Comparison of ENCODE assay signal across 33 cellular contexts in the genomic region with DNA sequence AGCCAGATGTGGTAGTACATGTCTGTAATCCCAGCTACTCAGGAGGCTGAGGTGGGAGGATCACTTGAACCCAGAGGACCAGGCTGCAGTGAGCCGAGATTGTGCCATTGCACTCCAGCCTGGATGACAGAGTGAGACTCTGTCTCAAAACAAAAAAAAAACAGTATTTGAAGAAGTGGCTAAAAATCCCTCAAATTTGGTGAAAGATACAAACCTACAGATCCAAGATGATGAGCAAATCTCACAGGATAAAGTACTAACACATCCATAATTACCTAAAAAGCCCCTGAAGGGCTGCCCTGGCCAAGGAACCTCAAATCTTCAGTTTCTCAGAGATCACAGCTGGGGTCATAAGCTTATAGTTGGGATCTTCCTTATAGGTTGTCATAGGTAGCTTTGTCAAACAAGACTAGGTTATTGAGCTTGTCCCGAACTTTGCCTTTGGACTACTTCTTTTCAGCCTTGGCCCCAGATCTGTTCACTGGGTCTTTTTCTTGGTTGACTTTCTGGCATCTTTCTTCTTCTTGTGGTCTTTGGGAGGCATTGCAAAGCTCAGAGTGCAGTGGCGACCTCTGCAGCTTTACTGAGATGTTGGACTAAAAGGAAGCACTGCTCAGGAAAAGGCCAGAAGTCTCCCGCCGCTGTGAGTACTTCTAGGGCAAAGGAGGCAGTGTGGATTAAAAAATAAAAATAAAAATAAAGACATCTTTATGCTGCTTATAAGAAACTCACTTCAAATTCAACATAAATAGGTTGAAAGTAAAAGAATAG. TPM values are rescaled to one million over a fixed set of nuclear protein-coding genes. Genes with fewer than 3 reads are reported as not detected.
DNase-seq lines count a peak whose midpoint lies in the region; ATAC-seq, FAIRE-seq and TF ChIP-seq lines count a peak whose summit lies in the region.
"Had no signal": no experiment of that assay in that cellular context is flagged by ENCODE, and none has a peak within 500 bp of the region (broad histone marks: within the 10 kb centered on the region; RNA-seq: fewer than 3 reads in every experiment).

No MANE protein-coding gene starts in this region.

- no peak overlapping the region for H3K4me3 Mint-ChIP-seq in activated naive CD4-positive, alpha-beta T cell treated with anti-CD3 and anti-CD28 coated beads for 36 hours
- H3K4me3 Mint-ChIP-seq in natural killer cell = no peak overlapping the region
- H3K4me3 Mint-ChIP-seq: activated CD4-positive, alpha-beta memory T cell treated with anti-CD3 and anti-CD28 coated beads, Interleukin-2, amount 10 ng/mL, durations not matched to agents 7 days and 5 days; effector memory CD8-positive, alpha-beta T cell; memory B cell had no signal

- H3K9ac ChIP-seq in PC-3 (ENCODE audit: low read length) (no peak overlapping the region), H1 (replicated peaks in 1 of 4; ENCODE audit: extremely low read depth in 1 of 4, low read depth in 3 of 4, low read length in 3 of 4) (no peak overlapping the region)

- H2BK120ac ChIP-seq in H1 (replicated peaks; ENCODE audit: low read depth, low read length) = no peak overlapping the region

- H3K27ac ChIP-seq in PC-3 (ENCODE audit: low read length) (no peak overlapping the region), H1 (ENCODE audit: low read depth, low read length) (no peak overlapping the region), osteoblast (ENCODE audit: low read depth, low read length) (no peak overlapping the region)
- H3K27ac ChIP-seq: colonic mucosa, gastroesophageal sphincter, prostate gland, RWPE1, sigmoid colon, SK-N-MC, thoracic aorta, uterus had no signal

- H2BK15ac ChIP-seq in H1 (ENCODE audit: low read length) = no peak overlapping the region

- 95% methylated on average over 5 of the region's 5 CpGs; no CpG with 5 or more reads in 1 of the 2 experiments for WGBS in H1 (ENCODE audit: extremely low coverage in 1 of 2, insufficient coverage in 1 of 2, insufficient read length in 1 of 2, insufficient replicate concordance in 2 of 2, low coverage in 1 of 2, low lambda C conversion rate in 2 of 2, missing lambda C conversion rate in 1 of 2), 2 experiments

- TF ChIP-seq EP300 in H1 (IDR thresholded peaks at IDR 0.05; ENCODE audit: borderline replicate concordance in 1 of 2, low read depth in 2 of 2, low read length in 2 of 2) = no peak

- H3K27ac Mint-ChIP-seq in activated naive CD4-positive, alpha-beta T cell treated with anti-CD3 and anti-CD28 coated beads for 36 hours = peak overlapping the region; percentile 68
- H3K27ac Mint-ChIP-seq in natural killer cell = no peak overlapping the region
- H3K27ac Mint-ChIP-seq: activated CD4-positive, alpha-beta memory T cell treated with anti-CD3 and anti-CD28 coated beads, Interleukin-2, amount 10 ng/mL, durations not matched to agents 7 days and 5 days; effector memory CD8-positive, alpha-beta T cell; memory B cell had no signal

- no peak overlapping the region for H3K23ac ChIP-seq in H1 (ENCODE audit: insufficient read length)

- no peak overlapping the region for H3K18ac ChIP-seq in H1 (ENCODE audit: extremely low read depth, low read length)

- no peak for ATAC-seq in PC-3
- no peak for ATAC-seq in natural killer cell
- ATAC-seq in HG03139 (IDR thresholded peaks at IDR 0.05; ENCODE audit: unreplicated experiment) = no peak
- ATAC-seq: effector memory CD8-positive, alpha-beta T cell; esophagus mucosa; gastroesophageal sphincter had no signal

- POLR2A ChIA-PET in PC-3 (lab: Charles Lee; ENCODE audit: unreplicated experiment) (no interaction called here), H1 (lab: Charles Lee; ENCODE audit: partially characterized antibody) (interaction anchor here (0.6 to 0.7 kb wide), 2 partner anchors 18 to 51 kb away, joined by 3 to 4 read pairs; no protein-coding TSS in a partner anchor)

- no peaks in the 10 kb centered on the region for H3K79me1 ChIP-seq in H1 (ENCODE audit: low read depth, low read length)

- H3K4me2 ChIP-seq in PC-3 (ENCODE audit: low read length) = no peak overlapping the region
- H3K4me2 ChIP-seq in H1 (ENCODE audit: insufficient read depth in 1 of 2, low read depth in 2 of 2, low read length in 2 of 2) = no peak overlapping the region
- H3K4me2 ChIP-seq in osteoblast (ENCODE audit: insufficient read depth, low read length) = no peak overlapping the region

- no peak overlapping the region for H4K91ac ChIP-seq in H1 (replicated peaks; ENCODE audit: insufficient read length, low read length)

- no peaks in the 10 kb centered on the region for H3K9me2 ChIP-seq in PC-3 (replicated peaks; ENCODE audit: low read length)

- H3K4ac ChIP-seq in H1 (replicated peaks; ENCODE audit: insufficient read length, low read depth, low read length) = no peak overlapping the region

- H2BK5ac ChIP-seq in H1 (ENCODE audit: low read depth, low read length) = no peak overlapping the region

- no TSS peak for BruUV-seq in PC-3 (replicated peaks; lab: Mats Ljungman, UMichigan)

- H3K79me2 ChIP-seq in PC-3 (ENCODE audit: low read length) (no peaks in the 10 kb centered on the region), H1 (ENCODE audit: control insufficient read depth in 1 of 2, insufficient read depth in 2 of 2, low read length in 2 of 2) (no peaks in the 10 kb centered on the region), osteoblast (ENCODE audit: insufficient read depth, low read length) (no peaks in the 10 kb centered on the region)

- CTCF ChIA-PET in activated naive CD4-positive, alpha-beta T cell treated with anti-CD3 and anti-CD28 coated beads for 36 hours (lab: Charles Lee) = interaction anchor here (0.6 to 2.9 kb wide), 5 partner anchors 20 to 83 kb away, joined by 3 to 17 read pairs (median 4); partner anchors contain the start of gene TYSND1
- CTCF ChIA-PET in PC-3 (lab: Charles Lee) (interaction anchor here (0.8 kb wide), 1 partner anchor 50 kb away, joined by 3 read pairs; no protein-coding TSS in a partner anchor), H1 (lab: Charles Lee; ENCODE audit: partially characterized antibody) (interaction anchor here (0.6 to 2.0 kb wide), 13 partner anchors 11 to 1994 kb away, joined by 3 to 7 read pairs (median 4); partner anchors contain the start of gene TYSND1)

- H3K14ac ChIP-seq in H1 (ENCODE audit: insufficient read length) = no peak overlapping the region

- no peak for TF ChIP-seq POLR2A in H1 (IDR thresholded peaks at IDR 0.05; ENCODE audit: control extremely low read depth in 1 of 2, low read depth in 2 of 2, low read length in 2 of 2)

- TF ChIP-seq RAD21 in H1 (IDR thresholded peaks at IDR 0.05 in 1 of 2, conservative IDR thresholded peaks at IDR 0.05 in 1 of 2; ENCODE audit: low read depth in 2 of 2, low read length in 2 of 2) = peak in 1 of 2 experiments; percentile 46; a peak in 2 of 4 replicates

- no peak overlapping the region for H2AK5ac ChIP-seq in H1 (ENCODE audit: low read depth, low read length)

- H3K36me3 ChIP-seq in PC-3 (ENCODE audit: low read depth, low read length) (peaks cover 53% of the 10 kb centered on the region), H1 (ENCODE audit: control insufficient read depth in 2 of 4, insufficient read depth in 4 of 4, low read length in 3 of 4) (peaks cover 0 to 32% (median 12%) of the 10 kb centered on the region in 4 experiments; a peak in 7 of 8 replicates), osteoblast (ENCODE audit: insufficient read depth, low read length) (peaks cover 43% of the 10 kb centered on the region)
- H3K36me3 ChIP-seq: uterus had no signal

- H4K20me1 ChIP-seq in PC-3 (ENCODE audit: low read length) = no peaks in the 10 kb centered on the region
- H4K20me1 ChIP-seq in H1 (replicated peaks in 1 of 2; ENCODE audit: control insufficient read depth in 1 of 2, insufficient read depth in 2 of 2, low read length in 2 of 2) = no peaks in the 10 kb centered on the region
- H4K20me1 ChIP-seq in osteoblast (ENCODE audit: insufficient read depth, low read length) = no peaks in the 10 kb centered on the region

- H3K4me1 ChIP-seq in PC-3 (ENCODE audit: insufficient read depth, low read length) (peaks cover 4% of the 10 kb centered on the region; the same call in 1 of the 2 replicates), H1 (replicated peaks in 1 of 4; ENCODE audit: control insufficient read depth in 3 of 4, insufficient read depth in 4 of 4, low read length in 3 of 4) (no peaks in the 10 kb centered on the region), osteoblast (ENCODE audit: insufficient read depth, low read length) (peaks cover 17% of the 10 kb centered on the region)
- H3K4me1 ChIP-seq: colonic mucosa, gastroesophageal sphincter, prostate gland, sigmoid colon, uterus had no signal

- H3F3A ChIP-seq in PC-3 (ENCODE audit: low read length, unreplicated experiment) = no peaks in the 10 kb centered on the region

- FAIRE-seq in H1 (lab: Jason Lieb, UNC) = no peak
- FAIRE-seq: A204.1, GM12892, TTC549 had no signal

- DNase-seq in activated naive CD4-positive, alpha-beta T cell treated with anti-CD3 and anti-CD28 coated beads for 36 hours = peak; percentile 27
- DNase-seq in activated naive CD4-positive, alpha-beta T cell treated with Interleukin-2 at 50 U/mL for 16 hours = no peak
- DNase-seq in PC-3 (no peak), H1 (ENCODE audit: low read depth in 1 of 2, low spot score in 2 of 2) (no peak), osteoblast (ENCODE audit: insufficient read length, low spot score, missing footprints) (no peak), natural killer cell (no peak), epidermal melanocyte (ENCODE audit: insufficient read length, low spot score) (no peak)
- DNase-seq: activated CD4-positive, alpha-beta memory T cell treated with anti-CD3 and anti-CD28 coated beads, Interleukin-2, amount 10 ng/mL, durations not matched to agents 7 days and 5 days; activated gamma-delta T cell; amniotic stem cell; colonic mucosa; DMS 273 treated with DMSO at 0.1 percent for 48 hours; effector memory CD8-positive, alpha-beta T cell; hippocampal formation; KG1; NCI-H1417 treated with DMSO at 0.1 percent for 48 hours; NCI-H345; NCI-H82; sigmoid colon; stimulated activated naive CD4-positive, alpha-beta T cell treated with Interleukin-2 at 50 U/mL for 16 hours; uterus had no signal

- no peak overlapping the region for H2BK12ac ChIP-seq in H1 (ENCODE audit: low read depth, low read length)

- no peak overlapping the region for H3K56ac ChIP-seq in H1 (replicated peaks; ENCODE audit: insufficient read length, low read depth, low read length)

- intact Hi-C loops in activated naive CD4-positive, alpha-beta T cell treated with anti-CD3 and anti-CD28 coated beads for 36 hours (cut with micrococcal nuclease) = no loop called here
- intact Hi-C loops in PC-3 (cut with micrococcal nuclease) (no loop called here), natural killer cell (cut with micrococcal nuclease) (no loop called here)

- H4K8ac ChIP-seq in H1 (ENCODE audit: extremely low read depth, insufficient read depth, low read length) = no peak overlapping the region

- H2BK20ac ChIP-seq in H1 (ENCODE audit: low read length) = no peak overlapping the region

- H3K27me3 ChIP-seq in PC-3 (ENCODE audit: low read length) (no peaks in the 10 kb centered on the region), H1 (replicated peaks in 1 of 4; ENCODE audit: control insufficient read depth in 3 of 4, extremely low read depth in 1 of 4, insufficient read depth in 3 of 4, low read length in 3 of 4) (no peaks in the 10 kb centered on the region), osteoblast (ENCODE audit: insufficient read depth, low read length) (no peaks in the 10 kb centered on the region)
- H3K27me3 ChIP-seq: colonic mucosa, gastroesophageal sphincter, sigmoid colon, uterus had no signal

- H3K4me3 ChIP-seq in PC-3 (ENCODE audit: low read length) (no peak overlapping the region), H1 (ENCODE audit: extremely low read depth in 1 of 4, insufficient read depth in 2 of 4, low read depth in 3 of 4, low read length in 4 of 4) (no peak overlapping the region), osteoblast (ENCODE audit: insufficient read depth, low read length) (no peak overlapping the region)
- H3K4me3 ChIP-seq: colonic mucosa, gastroesophageal sphincter, prostate gland, sigmoid colon, SK-N-MC, thoracic aorta, uterus had no signal

- no peaks in the 10 kb centered on the region for H3K9me3 Mint-ChIP-seq in activated naive CD4-positive, alpha-beta T cell treated with anti-CD3 and anti-CD28 coated beads for 36 hours
- no peaks in the 10 kb centered on the region for H3K9me3 Mint-ChIP-seq in natural killer cell
- H3K9me3 Mint-ChIP-seq: activated CD4-positive, alpha-beta memory T cell treated with anti-CD3 and anti-CD28 coated beads, Interleukin-2, amount 10 ng/mL, durations not matched to agents 7 days and 5 days; CD8-positive, alpha-beta memory T cell; effector memory CD8-positive, alpha-beta T cell; memory B cell had no signal

- H3K9me3 ChIP-seq in PC-3 (ENCODE audit: low read length) (no peaks in the 10 kb centered on the region), H1 (ENCODE audit: insufficient read depth in 2 of 2, low read depth in 1 of 2, low read length in 1 of 2) (no peaks in the 10 kb centered on the region), osteoblast (ENCODE audit: low read depth, low read length) (no peaks in the 10 kb centered on the region)
- H3K9me3 ChIP-seq: colonic mucosa, prostate gland, thoracic aorta had no signal

- H3K23me2 ChIP-seq in H1 (ENCODE audit: low read depth, low read length) = no peaks in the 10 kb centered on the region

- TF ChIP-seq CTCF in PC-3 (conservative IDR thresholded peaks at IDR 0.05; ENCODE audit: low read depth, low read length) (0 out of 2 replicates have a peak, but pooled peaks have one; percentile 17), H1 (IDR thresholded peaks at IDR 0.05; ENCODE audit: control extremely low read depth in 1 of 3, insufficient read depth in 1 of 3, low read depth in 1 of 3, low read length in 3 of 3) (peak in 2 of 3 experiments; percentile 17 to 40; a peak in 3 of 4 replicates), osteoblast (IDR thresholded peaks at IDR 0.05; ENCODE audit: extremely low read depth, low read depth, low read length) (peak; percentile 26), natural killer cell (IDR thresholded peaks at IDR 0.05) (no peak)

- no peak overlapping the region for H2AFZ ChIP-seq in PC-3 (ENCODE audit: low read length)
- no peak overlapping the region for H2AFZ ChIP-seq in H1 (ENCODE audit: low read length)
- H2AFZ ChIP-seq in osteoblast (ENCODE audit: low read length) = no peak overlapping the region

- peaks cover 33% of the 10 kb centered on the region for H3K36me3 Mint-ChIP-seq in activated naive CD4-positive, alpha-beta T cell treated with anti-CD3 and anti-CD28 coated beads for 36 hours (ENCODE audit: low read depth)
- no peaks in the 10 kb centered on the region for H3K36me3 Mint-ChIP-seq in natural killer cell

- H3K27me3 Mint-ChIP-seq in activated naive CD4-positive, alpha-beta T cell treated with anti-CD3 and anti-CD28 coated beads for 36 hours (ENCODE audit: low read depth) = no peaks in the 10 kb centered on the region
- H3K27me3 Mint-ChIP-seq in natural killer cell (ENCODE audit: low read depth in 2 of 2) = no peaks in the 10 kb centered on the region
- H3K27me3 Mint-ChIP-seq: activated CD4-positive, alpha-beta memory T cell treated with anti-CD3 and anti-CD28 coated beads, Interleukin-2, amount 10 ng/mL, durations not matched to agents 7 days and 5 days; CD8-positive, alpha-beta memory T cell; effector memory CD8-positive, alpha-beta T cell; memory B cell had no signal

- H3K4me1 Mint-ChIP-seq in activated naive CD4-positive, alpha-beta T cell treated with anti-CD3 and anti-CD28 coated beads for 36 hours (ENCODE audit: low read depth) = peaks cover 15% of the 10 kb centered on the region
- H3K4me1 Mint-ChIP-seq in natural killer cell = peaks cover 12% of the 10 kb centered on the region in 2 donors
- H3K4me1 Mint-ChIP-seq: memory B cell had no signal

- no peak overlapping the region for H4K5ac ChIP-seq in H1 (ENCODE audit: insufficient read length, low read depth, low read length)

RNA-seq across cellular contexts. Expression of gene SAR1A, which starts 28.6 kb away (rescaled TPM):
- total RNA-seq in activated naive CD4-positive, alpha-beta T cell treated with anti-CD3 and anti-CD28 coated beads for 36 hours = 100 to 1,000 TPM; 101 to 109 TPM
- 161 and 213 TPM in 2 replicates for total RNA-seq in PC-3 (2014; rRNA removed)
- total RNA-seq in H1 (2021; fragmentation: NEBNext Ultra II Directional; extraction: Animal tissue kit (Norgen Biotek cat#: 25700)) = 128 and 136 TPM in 2 replicates
- polyA plus RNA-seq in H1 (2011; rRNA removed) = 14.4 and 23.7 TPM in 2 replicates
- 29.6 TPM for polyA plus RNA-seq in H1 (2011; cell fraction: cytosol; rRNA removed)
- 9.7 TPM for polyA plus RNA-seq in H1 (2011; cell fraction: nucleus; rRNA removed)
- 44.0 to 72.4 TPM (median 56.9 TPM) in 4 replicates for polyA plus RNA-seq in H1 (2012, experiment 1 of 2)
- polyA plus RNA-seq in H1 (2012, experiment 2 of 2) = 7.9 TPM
- 52.2 TPM for polyA plus RNA-seq in H1 (2013, experiment 1 of 2)
- polyA plus RNA-seq in H1 (2013, experiment 2 of 2) = 59.1 TPM
- polyA minus RNA-seq in H1 (2011; rRNA and poly(A)+ RNA removed) = 91.5 and 112 TPM in 2 replicates
- polyA minus RNA-seq in H1 (2011; cell fraction: cytosol; rRNA and poly(A)+ RNA removed) = 39.3 TPM
- 23.3 TPM for polyA minus RNA-seq in H1 (2011; cell fraction: nucleus; rRNA and poly(A)+ RNA removed)
- 219 and 240 TPM in 2 replicates for total RNA-seq in osteoblast
- total RNA-seq in natural killer cell = 100 to 1,000 TPM; 200 to 212 (median 206) TPM

RNA-seq across cellular contexts. Expression of gene PPA1, which starts 34.3 kb away (rescaled TPM):
- 100 to 1,000 TPM; 392 to 408 TPM for total RNA-seq in activated naive CD4-positive, alpha-beta T cell treated with anti-CD3 and anti-CD28 coated beads for 36 hours
- total RNA-seq in PC-3 (2014; rRNA removed) (392 and 440 TPM in 2 replicates), osteoblast (200 and 219 TPM in 2 replicates), natural killer cell (10 to 100 TPM; 17.0 to 26.5 (median 19.2) TPM)
- 181 and 191 TPM in 2 replicates for total RNA-seq in H1 (2021; fragmentation: NEBNext Ultra II Directional; extraction: Animal tissue kit (Norgen Biotek cat#: 25700))
- polyA plus RNA-seq in H1 (2011; rRNA removed) = 43.7 and 77.0 TPM in 2 replicates
- polyA plus RNA-seq in H1 (2011; cell fraction: cytosol; rRNA removed) = 120 TPM
- polyA plus RNA-seq in H1 (2011; cell fraction: nucleus; rRNA removed) = 50.0 TPM
- 112 to 128 TPM (median 119 TPM) in 4 replicates for polyA plus RNA-seq in H1 (2012, experiment 1 of 2)
- 29.4 TPM for polyA plus RNA-seq in H1 (2012, experiment 2 of 2)
- polyA plus RNA-seq in H1 (2013, experiment 1 of 2) = 115 TPM
- 126 TPM for polyA plus RNA-seq in H1 (2013, experiment 2 of 2)
- polyA minus RNA-seq in H1 (2011; rRNA and poly(A)+ RNA removed) = 56.6 and 79.1 TPM in 2 replicates
- polyA minus RNA-seq in H1 (2011; cell fraction: cytosol; rRNA and poly(A)+ RNA removed) = 38.6 TPM
- polyA minus RNA-seq in H1 (2011; cell fraction: nucleus; rRNA and poly(A)+ RNA removed) = 31.7 TPM

RNA-seq across cellular contexts. Expression of gene TYSND1, which starts 52.4 kb away (rescaled TPM):
- total RNA-seq in activated naive CD4-positive, alpha-beta T cell treated with anti-CD3 and anti-CD28 coated beads for 36 hours = 10 to 100 TPM; 12.5 to 13.0 TPM
- total RNA-seq in PC-3 (2014; rRNA removed) (78.2 and 87.3 TPM in 2 replicates), osteoblast (13.0 and 15.6 TPM in 2 replicates), natural killer cell (10 to 100 TPM; 12.0 to 17.9 (median 12.4) TPM)
- total RNA-seq in H1 (2021; fragmentation: NEBNext Ultra II Directional; extraction: Animal tissue kit (Norgen Biotek cat#: 25700)) = 14.1 and 15.0 TPM in 2 replicates
- 11.9 and 15.9 TPM in 2 replicates for polyA plus RNA-seq in H1 (2011; rRNA removed)
- polyA plus RNA-seq in H1 (2011; cell fraction: cytosol; rRNA removed) = 13.0 TPM
- 39.9 TPM for polyA plus RNA-seq in H1 (2011; cell fraction: nucleus; rRNA removed)
- 10.9 to 15.9 TPM (median 14.0 TPM) in 4 replicates for polyA plus RNA-seq in H1 (2012, experiment 1 of 2)
- polyA plus RNA-seq in H1 (2012, experiment 2 of 2) = 14.2 TPM
- polyA plus RNA-seq in H1 (2013, experiment 1 of 2) = 9.2 TPM
- 9.0 TPM for polyA plus RNA-seq in H1 (2013, experiment 2 of 2)
- polyA minus RNA-seq in H1 (2011; rRNA and poly(A)+ RNA removed) = 9.3 and 10.3 TPM in 2 replicates
- polyA minus RNA-seq in H1 (2011; cell fraction: cytosol; rRNA and poly(A)+ RNA removed) = 6.7 TPM
- 14.4 TPM for polyA minus RNA-seq in H1 (2011; cell fraction: nucleus; rRNA and poly(A)+ RNA removed)
